Comparison of ENCODE assay signal across 16 cellular contexts in the genomic region with DNA sequence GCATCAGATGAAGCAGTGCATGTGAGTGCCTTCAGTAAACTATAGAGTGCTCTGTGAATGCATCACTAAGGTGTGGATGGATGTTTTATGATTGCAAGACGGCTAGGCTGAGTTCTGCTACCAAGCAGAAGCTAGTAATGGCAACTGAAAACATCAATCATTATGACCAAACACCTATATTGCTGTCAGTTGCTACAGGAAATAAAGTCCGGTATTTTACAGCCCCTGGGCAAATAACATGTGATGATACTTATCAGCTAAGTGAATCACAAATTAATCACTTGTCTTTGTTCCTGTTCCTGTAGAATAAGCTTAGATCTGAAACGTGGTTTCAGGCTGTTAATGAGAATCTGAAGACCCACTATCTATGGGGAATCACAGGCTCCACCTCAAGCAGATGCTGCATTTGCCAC.
DNase-seq lines count a peak whose midpoint lies in the region; ATAC-seq and TF ChIP-seq lines count a peak whose summit lies in the region.
"Had no signal": no experiment of that assay in that cellular context is flagged by ENCODE, and none has a peak within 500 bp of the region (broad histone marks: within the 10 kb centered on the region; RNA-seq: fewer than 3 reads in every experiment).

No MANE protein-coding gene starts in this region.

- H3K4me1 ChIP-seq in DND-41 (ENCODE audit: insufficient read depth, low read length) (peaks cover 43% of the 10 kb centered on the region), Loucy (ENCODE audit: insufficient read depth, low read length, poor library complexity, severe bottlenecking) (peaks cover 48% of the 10 kb centered on the region)

- H3K27ac Mint-ChIP-seq in activated naive CD4-positive, alpha-beta T cell treated with anti-CD3 and anti-CD28 coated beads for 36 hours, result no peak overlapping the region
- H3K27ac Mint-ChIP-seq: CD14-positive monocyte had no signal

- no peaks in the 10 kb centered on the region for H3K27me3 Mint-ChIP-seq in activated naive CD4-positive, alpha-beta T cell treated with anti-CD3 and anti-CD28 coated beads for 36 hours (ENCODE audit: low read depth)
- H3K27me3 Mint-ChIP-seq: stimulated activated naive CD8-positive, alpha-beta T cell treated with anti-CD3 and anti-CD28 coated beads, Interleukin-15, amount 100 ng/mL, for 72 hours had no signal

- H3K4me1 Mint-ChIP-seq in activated naive CD4-positive, alpha-beta T cell treated with anti-CD3 and anti-CD28 coated beads for 36 hours (ENCODE audit: low read depth), result no peaks in the 10 kb centered on the region
- H3K4me1 Mint-ChIP-seq: CD14-positive monocyte; stimulated activated naive CD8-positive, alpha-beta T cell treated with anti-CD3 and anti-CD28 coated beads, Interleukin-15, amount 100 ng/mL, for 72 hours had no signal

- H3K79me2 ChIP-seq in DND-41 (ENCODE audit: insufficient read depth, low read length), result peaks cover 55% of the 10 kb centered on the region
- peaks cover 74% of the 10 kb centered on the region for H3K79me2 ChIP-seq in Loucy (ENCODE audit: insufficient read depth, low read length)

- no peaks in the 10 kb centered on the region for H3K9me2 ChIP-seq in Loucy (replicated peaks; ENCODE audit: low read depth, low read length)

- CTCF ChIA-PET in activated naive CD4-positive, alpha-beta T cell treated with anti-CD3 and anti-CD28 coated beads for 36 hours (lab: Charles Lee), result no interaction called here

- in situ Hi-C loops in SK-MEL-5 (cut with HindIII; ENCODE audit: low pct_unique_long_range_greater_than_20kb, low sequenced_read_pairs), result no loop called here

- intact Hi-C loops in activated naive CD4-positive, alpha-beta T cell treated with anti-CD3 and anti-CD28 coated beads for 36 hours (cut with micrococcal nuclease), result no loop called here
- intact Hi-C loops in Right ventricle myocardium superior (cut with DNase I), result no loop called here

- peak; percentile 56 for ATAC-seq in DND-41 (ENCODE audit: insufficient read depth, low read depth)
- ATAC-seq in HG02759 (IDR thresholded peaks at IDR 0.05; ENCODE audit: unreplicated experiment), result no peak
- no peak for ATAC-seq in HG03565 (IDR thresholded peaks at IDR 0.05; ENCODE audit: unreplicated experiment)
- no peak for ATAC-seq in Right ventricle myocardium superior (ENCODE audit: poor library complexity)
- ATAC-seq: HCT116; stimulated activated naive CD8-positive, alpha-beta T cell treated with anti-CD3 and anti-CD28 coated beads, Interleukin-15, amount 100 ng/mL, for 72 hours had no signal

- TF ChIP-seq CTCF in DND-41 (IDR thresholded peaks at IDR 0.05; ENCODE audit: borderline replicate concordance, extremely low read depth, low read length, poor library complexity, severe bottlenecking), result no peak
- TF ChIP-seq CTCF in Loucy (conservative IDR thresholded peaks at IDR 0.05; ENCODE audit: low read length), result no peak

- H3K4me3 Mint-ChIP-seq in activated naive CD4-positive, alpha-beta T cell treated with anti-CD3 and anti-CD28 coated beads for 36 hours, result no peak overlapping the region
- H3K4me3 Mint-ChIP-seq: CD14-positive monocyte; stimulated activated naive CD8-positive, alpha-beta T cell treated with anti-CD3 and anti-CD28 coated beads, Interleukin-15, amount 100 ng/mL, for 72 hours had no signal

- peaks cover 16% of the 10 kb centered on the region for H3F3A ChIP-seq in Loucy (ENCODE audit: low read depth)

- H3K9ac ChIP-seq in DND-41 (ENCODE audit: low read depth, low read length) (no peak overlapping the region), Loucy (ENCODE audit: low read depth, low read length, poor library complexity, severe bottlenecking) (peak overlapping the region; percentile 65)

- 0 out of 2 replicates have a peak, but pooled peaks cover 3% of the 10 kb centered on the region for H4K20me1 ChIP-seq in DND-41 (ENCODE audit: insufficient read depth, low read length)
- peaks cover 4% of the 10 kb centered on the region for H4K20me1 ChIP-seq in Loucy (ENCODE audit: insufficient read depth, low read length, poor library complexity, severe bottlenecking)

- H3K36me3 Mint-ChIP-seq in activated naive CD4-positive, alpha-beta T cell treated with anti-CD3 and anti-CD28 coated beads for 36 hours (ENCODE audit: low read depth), result no peaks in the 10 kb centered on the region
- H3K36me3 Mint-ChIP-seq: CD14-positive monocyte had no signal

- H3K4me3 ChIP-seq in DND-41 (ENCODE audit: low read depth in 1 of 2, low read length in 2 of 2), result no peak overlapping the region
- peak overlapping the region; percentile 27 for H3K4me3 ChIP-seq in Loucy (ENCODE audit: low read length, poor library complexity, severe bottlenecking)
- H3K4me3 ChIP-seq: adrenal gland, esophagus squamous epithelium, lung had no signal

- DNase-seq in DND-41 (no peak), SK-MEL-5 (ENCODE audit: low read depth, low spot score) (peak; percentile 25), kidney tubule cell (ENCODE audit: low spot score) (peak; percentile 52), Right ventricle myocardium superior (no peak)
- DNase-seq in activated naive CD4-positive, alpha-beta T cell treated with anti-CD3 and anti-CD28 coated beads for 36 hours, result no peak
- DNase-seq: adrenal gland; esophagus squamous epithelium; stimulated activated naive CD8-positive, alpha-beta T cell treated with anti-CD3 and anti-CD28 coated beads, Interleukin-15, amount 100 ng/mL, for 72 hours; T-helper 1 cell had no signal

- H3K27me3 ChIP-seq in DND-41 (ENCODE audit: insufficient read depth, low read length, poor library complexity) (no peaks in the 10 kb centered on the region), Loucy (ENCODE audit: insufficient read depth, low read length, poor library complexity, severe bottlenecking) (no peaks in the 10 kb centered on the region)
- H3K27me3 ChIP-seq: adrenal gland, esophagus squamous epithelium, neutrophil had no signal

- H3K4me2 ChIP-seq in DND-41 (ENCODE audit: insufficient read depth, low read length) (no peak overlapping the region), Loucy (ENCODE audit: low read depth, low read length, poor library complexity, severe bottlenecking) (peak overlapping the region; percentile 61)

- no peaks in the 10 kb centered on the region for H3K9me3 ChIP-seq in DND-41 (ENCODE audit: insufficient read depth, low read length, severe bottlenecking)
- peaks cover 6% of the 10 kb centered on the region; the same call in 1 of the 2 replicates for H3K9me3 ChIP-seq in Loucy (ENCODE audit: insufficient read depth, low read depth, low read length)
- H3K9me3 ChIP-seq: adrenal gland, esophagus squamous epithelium, neutrophil had no signal

- peak overlapping the region; percentile 46 for H3K27ac ChIP-seq in DND-41 (ENCODE audit: low read length)
- H3K27ac ChIP-seq: adrenal gland, esophagus squamous epithelium, neutrophil had no signal

- no peaks in the 10 kb centered on the region for H3K9me3 Mint-ChIP-seq in activated naive CD4-positive, alpha-beta T cell treated with anti-CD3 and anti-CD28 coated beads for 36 hours
- H3K9me3 Mint-ChIP-seq: stimulated activated naive CD8-positive, alpha-beta T cell treated with anti-CD3 and anti-CD28 coated beads, Interleukin-15, amount 100 ng/mL, for 72 hours had no signal

- H2AFZ ChIP-seq in DND-41 (ENCODE audit: low read depth, low read length) (no peak overlapping the region), Loucy (ENCODE audit: low read length) (no peak overlapping the region)

- H3K36me3 ChIP-seq in DND-41 (ENCODE audit: insufficient read depth, low read length) (no peaks in the 10 kb centered on the region; the same call in 1 of the 2 replicates), Loucy (ENCODE audit: insufficient read depth, low read length) (0 out of 2 replicates have a peak, but pooled peaks cover 8% of the 10 kb centered on the region)
- H3K36me3 ChIP-seq: adrenal gland, esophagus squamous epithelium, neutrophil had no signal

Comparison
In these comparisons a context has a peak if more than half of its experiments do, and no peak if none do; other contexts are left out.
1. DNase-seq: peak in SK-MEL-5 (single experiment) and kidney tubule cell (single experiment); none in DND-41 (single experiment), activated naive CD4-positive, alpha-beta T cell treated with anti-CD3 and anti-CD28 coated beads for 36 hours (single experiment) and Right ventricle myocardium superior (single experiment).